24 cellular contexts compared by ENCODE assay signal in the genomic region with DNA sequence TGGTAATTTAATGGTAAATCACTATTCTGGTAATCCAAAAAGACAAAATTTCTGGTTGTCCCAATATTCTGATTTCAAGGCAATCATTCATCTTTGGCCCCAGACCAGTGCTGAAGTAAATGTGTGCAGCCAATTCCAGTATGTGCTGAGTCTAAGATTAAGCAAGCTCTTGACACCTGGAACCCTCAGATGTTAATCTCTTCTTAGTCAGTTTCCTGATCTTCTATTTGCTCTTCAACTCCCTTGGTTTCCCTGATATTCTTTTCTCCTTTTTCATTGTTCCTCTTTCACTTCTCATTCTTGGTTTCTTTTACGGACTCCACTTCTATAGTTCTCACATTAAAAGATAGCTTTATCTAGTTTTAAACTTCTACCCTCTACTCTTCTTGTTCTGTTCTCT.
A peak's percentile ranks its signal among the peaks of the same experiment; 100 is the strongest.
DNase-seq lines count a peak whose midpoint lies in the region; ATAC-seq lines count a peak whose summit lies in the region.
"Had no signal": no experiment of that assay in that cellular context is flagged by ENCODE, and none has a peak within 500 bp of the region (broad histone marks: within the 10 kb centered on the region; RNA-seq: fewer than 3 reads in every experiment).

No MANE protein-coding gene starts in this region.

- DNase-seq in NCI-H82 (lab: John Stamatoyannopoulos, UW) (peak; percentile 16), NCI-H82 treated with DMSO at 0.1 percent for 48 hours (lab: John Stamatoyannopoulos, UW; ENCODE audit: unreplicated experiment) (no peak), NAMALWA (ENCODE audit: low spot score) (peak; percentile 5), SKM-1 treated with dmso at 0.1 percent for 144 hours (lab: John Stamatoyannopoulos, UW; ENCODE audit: unreplicated experiment) (peak; percentile 35), NCI-H446 treated with DMSO at 0.1 percent for 48 hours (lab: John Stamatoyannopoulos, UW) (no peak), activated gamma-delta T cell treated with Interleukin-2 at 50 U/mL for 16 hours (no peak), SHP77 treated with DMSO at 0.1 percent for 48 hours (lab: John Stamatoyannopoulos, UW) (no peak)
- DNase-seq: activated gamma-delta T cell; activated T-cell treated with anti-CD3 and anti-CD28 coated beads for 4 hours; caudate nucleus; CD4-positive, alpha-beta memory T cell; dermis blood vessel endothelial cell; DMS 273 treated with DMSO at 0.1 percent for 48 hours; foreskin keratinocyte; HCEC 1CT; mucosa of descending colon; NCI-H1436; NCI-H510A; NK-92 treated with Interleukin-12 subunit alpha and Interleukin-12 subunit beta, amount 100 ng/mL, for 24 hours; SK-N-SH; stimulated activated CD4-positive, alpha-beta T cell treated with anti-CD3 and anti-CD28 coated beads, Interleukin-15, amount 100 ng/mL, for 24 hours; stimulated activated naive CD4-positive, alpha-beta T cell treated with Interleukin-2 at 50 U/mL for 16 hours; T-helper 2 cell had no signal

- ATAC-seq in HG02588 (IDR thresholded peaks at IDR 0.05; ENCODE audit: unreplicated experiment): no peak
- ATAC-seq: foreskin keratinocyte, mucosa of descending colon had no signal

Comparison
In these comparisons a context has a peak if more than half of its experiments do, and no peak if none do; other contexts are left out.
1. DNase-seq: peak in NCI-H82 (single experiment), NAMALWA (single experiment) and SKM-1 treated with dmso at 0.1 percent for 144 hours (single experiment); none in NCI-H82 treated with DMSO at 0.1 percent for 48 hours (single experiment), NCI-H446 treated with DMSO at 0.1 percent for 48 hours (single experiment), activated gamma-delta T cell treated with Interleukin-2 at 50 U/mL for 16 hours (single experiment) and SHP77 treated with DMSO at 0.1 percent for 48 hours (single experiment).